Comparison of ENCODE assay signal across 17 cellular contexts in the genomic region with DNA sequence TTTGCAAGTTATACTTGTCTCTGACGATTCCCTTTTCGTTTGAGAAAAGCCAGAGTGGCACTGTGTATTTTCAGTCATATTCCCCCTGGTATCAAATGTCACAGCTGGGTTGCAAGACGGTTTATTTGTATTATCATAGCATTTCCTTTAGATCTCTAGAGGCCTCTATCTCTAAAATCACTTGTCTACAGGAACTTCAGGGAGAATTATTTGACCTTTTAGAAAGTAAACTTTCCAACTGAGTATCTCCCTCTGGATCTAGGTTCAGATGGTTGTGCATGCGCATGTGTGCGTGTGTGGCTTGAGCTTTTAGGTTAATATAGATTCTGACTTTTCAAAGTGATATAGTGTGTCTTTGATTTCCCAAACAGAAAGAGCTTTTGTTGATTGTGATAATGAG. TPM values are rescaled to one million over a fixed set of nuclear protein-coding genes. Genes with fewer than 3 reads are reported as not detected.
DNase-seq lines count a peak whose midpoint lies in the region; ATAC-seq, FAIRE-seq and TF ChIP-seq lines count a peak whose summit lies in the region.
"Had no signal": no experiment of that assay in that cellular context is flagged by ENCODE, and none has a peak within 500 bp of the region (broad histone marks: within the 10 kb centered on the region; RNA-seq: fewer than 3 reads in every experiment).

No MANE protein-coding gene starts in this region.

- H2AFZ ChIP-seq in HepG2 (ENCODE audit: low read length) (no peak overlapping the region), osteoblast (ENCODE audit: low read length) (no peak overlapping the region)

- peak; percentile 88 for ATAC-seq in HepG2
- no peak for ATAC-seq in right lobe of liver
- no peak for ATAC-seq in RWPE2 (ENCODE audit: low read depth)
- ATAC-seq in foreskin keratinocyte: no peak
- ATAC-seq: GM12878, PC-3 had no signal

- H3K9me3 ChIP-seq in HepG2 (ENCODE audit: low read length) (no peaks in the 10 kb centered on the region), right lobe of liver (no peaks in the 10 kb centered on the region), RWPE2 (ENCODE audit: severe bottlenecking) (no peaks in the 10 kb centered on the region), osteoblast (ENCODE audit: low read depth, low read length) (no peaks in the 10 kb centered on the region), ascending aorta (no peaks in the 10 kb centered on the region)
- H3K9me3 ChIP-seq: SJCRH30 had no signal

- H3K27ac ChIP-seq in HepG2 (ENCODE audit: extremely low read length, insufficient read depth, low read length): peak overlapping the region; percentile 84
- no peak overlapping the region for H3K27ac ChIP-seq in right lobe of liver
- peak overlapping the region; percentile 33 for H3K27ac ChIP-seq in RWPE2 (ENCODE audit: poor library complexity, severe bottlenecking)
- H3K27ac ChIP-seq in foreskin keratinocyte: peak overlapping the region; percentile 40
- no peak overlapping the region for H3K27ac ChIP-seq in osteoblast (ENCODE audit: low read depth, low read length)
- no peak overlapping the region for H3K27ac ChIP-seq in ascending aorta
- H3K27ac ChIP-seq: RWPE1, SJCRH30 had no signal

- TF ChIP-seq EP300 in HepG2 (IDR thresholded peaks at IDR 0.05; ENCODE audit: low read depth in 2 of 2, low read length in 2 of 2) (peak in 1 of 2 experiments; percentile 67; a peak in 2 of 4 replicates), HepG2 (CRISPR knock-in tag; IDR thresholded peaks at IDR 0.05; ENCODE audit: borderline replicate concordance) (peak; percentile 55; the same call in 1 of the 2 replicates)

- H4K20me1 ChIP-seq in HepG2 (ENCODE audit: insufficient read depth, low read length) (no peaks in the 10 kb centered on the region), osteoblast (ENCODE audit: insufficient read depth, low read length) (no peaks in the 10 kb centered on the region)

- peak overlapping the region; percentile 60 for H3K9ac ChIP-seq in HepG2 (ENCODE audit: insufficient read depth, low read depth, low read length)

- H3K4me3 ChIP-seq in HepG2 (replicated peaks in 1 of 3; ENCODE audit: insufficient read depth in 1 of 3, low read depth in 2 of 3, low read length in 3 of 3): 0 out of 6 replicates have a peak overlapping the region, but pooled peaks of 1 of the 3 experiments have one; percentile 21
- no peak overlapping the region for H3K4me3 ChIP-seq in right lobe of liver
- no peak overlapping the region for H3K4me3 ChIP-seq in RWPE2 (ENCODE audit: severe bottlenecking)
- no peak overlapping the region for H3K4me3 ChIP-seq in osteoblast (ENCODE audit: insufficient read depth, low read length)
- H3K4me3 ChIP-seq in ascending aorta: no peak overlapping the region
- H3K4me3 ChIP-seq: GM12878, SJCRH30 had no signal

- in situ Hi-C loops in HepG2 (cut with HindIII; ENCODE audit: extremely low pct_ligation_motif_present, low pct_unique_long_range_greater_than_20kb): no loop called here

- H3K79me2 ChIP-seq in HepG2 (ENCODE audit: insufficient read depth, low read length) (no peaks in the 10 kb centered on the region), osteoblast (ENCODE audit: insufficient read depth, low read length) (no peaks in the 10 kb centered on the region)

- no peak for TF ChIP-seq RAD21 in HepG2 (CRISPR knock-in tag; IDR thresholded peaks at IDR 0.05)

- FAIRE-seq in HepG2 (lab: Jason Lieb, UNC): peak; percentile 77
- FAIRE-seq: GM12878 had no signal

- H3K4me2 ChIP-seq in HepG2 (ENCODE audit: low read depth, low read length): peak overlapping the region; percentile 57
- H3K4me2 ChIP-seq in osteoblast (ENCODE audit: insufficient read depth, low read length): no peak overlapping the region

- no peak for TF ChIP-seq CTCF in HepG2 (CRISPR knock-in tag; IDR thresholded peaks at IDR 0.05)
- TF ChIP-seq CTCF in right lobe of liver (IDR thresholded peaks at IDR 0.05): no peak
- TF ChIP-seq CTCF in RWPE2 (IDR thresholded peaks at IDR 0.05; ENCODE audit: poor library complexity, severe bottlenecking): no peak
- TF ChIP-seq CTCF in foreskin keratinocyte (conservative IDR thresholded peaks at IDR 0.05): no peak
- TF ChIP-seq CTCF in osteoblast (IDR thresholded peaks at IDR 0.05; ENCODE audit: extremely low read depth, low read depth, low read length): no peak
- TF ChIP-seq CTCF in ascending aorta (IDR thresholded peaks at IDR 0.05): no peak

- peak; percentile 85 for DNase-seq in HepG2 (ENCODE audit: low spot score)
- DNase-seq in right lobe of liver: no peak
- DNase-seq in RWPE2 (ENCODE audit: low spot score): no peak
- DNase-seq in foreskin keratinocyte: no peak
- DNase-seq in osteoblast (ENCODE audit: insufficient read length, low spot score, missing footprints): no peak
- DNase-seq in ascending aorta (ENCODE audit: low spot score in 2 of 2): no peak
- no peak for DNase-seq in hippocampal formation (lab: John Stamatoyannopoulos, UW)
- DNase-seq: CD4-positive, alpha-beta T cell; GDM1; H9; NCI-H1436; NCI-H2081; NCI-H345; PC-3 had no signal

- POLR2A ChIA-PET in HepG2 (lab: Yijun Ruan, JAX): interaction anchor here (1.2 to 1.6 kb wide), 3 partner anchors 15 to 28 kb away, joined by 3 to 6 read pairs (median 5); partner anchors contain the start of gene TAB3

- BruUV-seq in HepG2 (replicated peaks; lab: Mats Ljungman, UMichigan): no TSS peak

- H3K4me1 ChIP-seq in HepG2 (ENCODE audit: insufficient read depth, low read length) (peaks cover 49% of the 10 kb centered on the region), right lobe of liver (no peaks in the 10 kb centered on the region), RWPE2 (ENCODE audit: insufficient read depth, poor library complexity, severe bottlenecking) (peaks cover 29% of the 10 kb centered on the region), foreskin keratinocyte (peaks cover 32% of the 10 kb centered on the region), osteoblast (ENCODE audit: insufficient read depth, low read length) (no peaks in the 10 kb centered on the region), ascending aorta (no peaks in the 10 kb centered on the region)
- H3K4me1 ChIP-seq: SJCRH30 had no signal

- WGBS in HepG2 (ENCODE audit: low lambda C conversion rate): 1% methylated on average over 5 of the region's 5 CpGs
- WGBS in right lobe of liver (ENCODE audit: insufficient coverage, low coverage, low lambda C conversion rate, missing lambda C conversion rate): 39% methylated on average over 5 of the region's 5 CpGs

- intact Hi-C loops in HepG2 (cut with micrococcal nuclease; ENCODE audit: unreplicated experiment): loop anchor here (1.0 kb wide), 1 partner anchor 15 kb away; the partner anchor contains the start of gene TAB3
- intact Hi-C loops in right lobe of liver (cut with DNase I): no loop called here
- intact Hi-C loops in ascending aorta (cut with DNase I): no loop called here

- H3K27me3 ChIP-seq in HepG2 (ENCODE audit: control insufficient read depth in 1 of 2, insufficient read depth in 2 of 2, low read length in 2 of 2) (no peaks in the 10 kb centered on the region), right lobe of liver (no peaks in the 10 kb centered on the region), RWPE2 (ENCODE audit: insufficient read depth, poor library complexity, severe bottlenecking) (no peaks in the 10 kb centered on the region), foreskin keratinocyte (no peaks in the 10 kb centered on the region), osteoblast (ENCODE audit: insufficient read depth, low read length) (no peaks in the 10 kb centered on the region), ascending aorta (no peaks in the 10 kb centered on the region)
- H3K27me3 ChIP-seq: SJCRH30 had no signal

- CTCF ChIA-PET in HepG2 (lab: Yijun Ruan, JAX; ENCODE audit: low intra/inter-chr PET ratio, low total read pairs): no interaction called here

- H3K36me3 ChIP-seq in HepG2 (replicated peaks in 1 of 2; ENCODE audit: control insufficient read depth in 1 of 2, insufficient read depth in 2 of 2, low read length in 2 of 2) (no peaks in the 10 kb centered on the region), right lobe of liver (no peaks in the 10 kb centered on the region), RWPE2 (ENCODE audit: low read depth) (no peaks in the 10 kb centered on the region), osteoblast (ENCODE audit: insufficient read depth, low read length) (no peaks in the 10 kb centered on the region), ascending aorta (no peaks in the 10 kb centered on the region)
- H3K36me3 ChIP-seq: SJCRH30 had no signal

- TF ChIP-seq POLR2A in HepG2 (IDR thresholded peaks at IDR 0.05; ENCODE audit: insufficient read depth in 1 of 2, low read depth in 2 of 2, low read length in 2 of 2) (no peak), right lobe of liver (IDR thresholded peaks at IDR 0.05) (no peak)

RNA-seq across cellular contexts. Expression of gene TAB3, which starts 15.1 kb away (rescaled TPM):
- total RNA-seq in HepG2 (2016; rRNA removed; fragmentation: Illumina TruSeq; extraction: Trizol) (27.2 and 35.8 TPM in 2 replicates), right lobe of liver (10 to 100 TPM; 17.1 to 38.6 (median 23.6) TPM), foreskin keratinocyte (19.2 and 21.3 TPM in 2 replicates), osteoblast (15.2 and 16.2 TPM in 2 replicates), ascending aorta (23.2 TPM)
- total RNA-seq in HepG2 (2016; cell fraction: cytosol; rRNA removed; fragmentation: Illumina TruSeq; extraction: Trizol; ENCODE audit: low read depth): 4.2 and 5.3 TPM in 2 replicates
- total RNA-seq in HepG2 (2016; cell fraction: insoluble cytoplasmic fraction; rRNA removed; fragmentation: Illumina TruSeq; extraction: Trizol): 28.1 and 29.2 TPM in 2 replicates
- 18.8 and 21.0 TPM in 2 replicates for total RNA-seq in HepG2 (2016; cell fraction: membrane; rRNA removed; fragmentation: Illumina TruSeq; extraction: Trizol)
- total RNA-seq in HepG2 (2016; cell fraction: nucleus; rRNA removed; fragmentation: Illumina TruSeq; extraction: Trizol): 39.7 and 44.2 TPM in 2 replicates
- polyA plus RNA-seq in HepG2 (2011; rRNA removed) (46.0 and 59.8 TPM in 2 replicates), foreskin keratinocyte (4.3 and 4.7 TPM in 2 replicates)
- polyA plus RNA-seq in HepG2 (2011; cell fraction: cytosol; rRNA removed): 26.3 and 35.4 TPM in 2 replicates
- 64.3 and 66.3 TPM in 2 replicates for polyA plus RNA-seq in HepG2 (2011; cell fraction: nucleus; rRNA removed)
- 33.8 and 46.3 TPM in 2 replicates for polyA plus RNA-seq in HepG2 (2012)
- 2.9 and 3.0 TPM in 2 replicates for polyA plus RNA-seq in HepG2 (2016; cell fraction: cytosol; fragmentation: Illumina TruSeq; extraction: Trizol; ENCODE audit: low read depth)
- 36.1 and 39.7 TPM in 2 replicates for polyA plus RNA-seq in HepG2 (2016; cell fraction: insoluble cytoplasmic fraction; fragmentation: Illumina TruSeq; extraction: Trizol; ENCODE audit: low read depth)
- polyA plus RNA-seq in HepG2 (2016; cell fraction: membrane; fragmentation: Illumina TruSeq; extraction: Trizol; ENCODE audit: low read depth): 14.1 and 15.1 TPM in 2 replicates
- polyA plus RNA-seq in HepG2 (2016; cell fraction: nucleus; fragmentation: Illumina TruSeq; extraction: Trizol; ENCODE audit: insufficient read depth, low read depth): 82.5 and 98.3 TPM in 2 replicates
- polyA minus RNA-seq in HepG2 (2011; rRNA and poly(A)+ RNA removed; ENCODE audit: low replicate concordance): 32.7 and 35.7 TPM in 2 replicates
- polyA minus RNA-seq in HepG2 (2011; cell fraction: cytosol; rRNA and poly(A)+ RNA removed): 26.5 and 28.4 TPM in 2 replicates
- polyA minus RNA-seq in HepG2 (2011; cell fraction: nucleus; rRNA and poly(A)+ RNA removed): 91.2 and 95.0 TPM in 2 replicates

Comparison
In these comparisons a context has a peak if more than half of its experiments do, and no peak if none do; other contexts are left out.
1. H3K27ac ChIP-seq: peak in HepG2 (single experiment), RWPE2 (single experiment) and foreskin keratinocyte (single experiment); none in right lobe of liver (0 of 3), osteoblast (single experiment) and ascending aorta (0 of 2).